11 cellular contexts compared by ENCODE assay signal in the genomic region with DNA sequence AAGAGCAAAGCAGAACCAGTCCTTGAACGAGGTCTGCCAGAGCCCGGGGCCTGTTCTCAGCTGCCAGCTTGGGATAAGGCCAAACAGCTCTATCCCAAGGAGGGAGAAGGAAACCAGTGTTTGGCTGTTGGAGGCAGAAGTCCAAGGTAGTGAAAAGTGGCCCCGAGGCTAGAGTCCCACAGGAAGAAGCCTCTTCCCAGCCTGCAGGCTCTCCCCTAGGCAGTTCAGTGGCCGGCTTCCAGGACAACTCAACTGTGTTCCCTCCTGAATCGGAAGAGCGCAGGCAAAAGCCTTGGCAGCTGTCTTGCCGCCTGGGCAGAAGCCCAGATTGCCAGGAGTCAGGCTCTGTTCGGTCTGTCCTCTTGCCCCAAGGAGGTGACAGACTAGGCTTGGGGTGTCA. TPM values are rescaled to one million over a fixed set of nuclear protein-coding genes. Genes with fewer than 3 reads are reported as not detected.
DNase-seq lines count a peak whose midpoint lies in the region; ATAC-seq and TF ChIP-seq lines count a peak whose summit lies in the region.
"Had no signal": no experiment of that assay in that cellular context is flagged by ENCODE, and none has a peak within 500 bp of the region (broad histone marks: within the 10 kb centered on the region; RNA-seq: fewer than 3 reads in every experiment).

No MANE protein-coding gene starts in this region.

- H3K79me2 ChIP-seq in osteoblast (ENCODE audit: insufficient read depth, low read length): peaks cover 54% of the 10 kb centered on the region

- TF ChIP-seq CTCF in fibroblast of pulmonary artery (IDR thresholded peaks at IDR 0.05; ENCODE audit: low read length, missing control alignments): no peak
- no peak for TF ChIP-seq CTCF in osteoblast (IDR thresholded peaks at IDR 0.05; ENCODE audit: extremely low read depth, low read depth, low read length)

- ATAC-seq in GM21619 (IDR thresholded peaks at IDR 0.05; ENCODE audit: unreplicated experiment) (no peak), HG02938 (IDR thresholded peaks at IDR 0.05; ENCODE audit: unreplicated experiment) (no peak)

- H3K36me3 ChIP-seq in osteoblast (ENCODE audit: insufficient read depth, low read length): peaks cover 51% of the 10 kb centered on the region

- no peaks in the 10 kb centered on the region for H3K9me3 ChIP-seq in osteoblast (ENCODE audit: low read depth, low read length)

- H4K20me1 ChIP-seq in osteoblast (ENCODE audit: insufficient read depth, low read length): peaks cover 49% of the 10 kb centered on the region

- H2AFZ ChIP-seq in osteoblast (ENCODE audit: low read length): no peak overlapping the region

- H3K4me1 ChIP-seq in osteoblast (ENCODE audit: insufficient read depth, low read length): peaks cover 11% of the 10 kb centered on the region

- H3K4me3 ChIP-seq in fibroblast of pulmonary artery (replicated peaks; ENCODE audit: low read depth, low read length) (no peak overlapping the region), osteoblast (ENCODE audit: insufficient read depth, low read length) (no peak overlapping the region)

- H3K27ac ChIP-seq in osteoblast (ENCODE audit: low read depth, low read length): peak overlapping the region; percentile 52

- H3K27me3 ChIP-seq in osteoblast (ENCODE audit: insufficient read depth, low read length): no peaks in the 10 kb centered on the region

- DNase-seq in AG08396 (ENCODE audit: low spot score): peak; percentile 63
- DNase-seq in NCI-H446 (lab: John Stamatoyannopoulos, UW): peak; percentile 92 to 98
- DNase-seq in fibroblast of pulmonary artery (ENCODE audit: low read depth): peak; percentile 61
- peak; percentile 94 for DNase-seq in osteoblast (ENCODE audit: insufficient read length, low spot score, missing footprints)
- no peak for DNase-seq in SIG-M5 treated with dmso at 0.1 percent for 504 hours (lab: John Stamatoyannopoulos, UW; ENCODE audit: unreplicated experiment)
- DNase-seq in T-helper 1 cell: no peak
- DNase-seq: GF-D8, NCI-H2081 had no signal

- peak overlapping the region; percentile 1 for H3K4me2 ChIP-seq in osteoblast (ENCODE audit: insufficient read depth, low read length)

RNA-seq across cellular contexts. Expression of a gene that starts 19.3 kb away (rescaled TPM):
- total RNA-seq in osteoblast: 270 and 373 TPM in 2 replicates

RNA-seq across cellular contexts. Expression of a gene that starts 56.1 kb away (rescaled TPM):
- not detected in 2 replicates for total RNA-seq in osteoblast
- total RNA-seq: epithelial cell of proximal tubule had no signal

Comparison
In these comparisons a context has a peak if more than half of its experiments do, and no peak if none do; other contexts are left out.
1. DNase-seq: peak in AG08396 (single experiment), NCI-H446 (2 of 2), fibroblast of pulmonary artery (single experiment) and osteoblast (single experiment); none in SIG-M5 treated with dmso at 0.1 percent for 504 hours (single experiment) and T-helper 1 cell (0 of 5).